Comparison of ENCODE assay signal across 1 cellular context in genomic region chr17:40828454-40829039, GRCh38.
TF ChIP-seq lines count a peak whose summit lies in the region.

No MANE protein-coding gene starts in this region.

TF ChIP-seq in K562, 482 proteins besides CTCF, POLR2A, EP300 and RAD21 (continues in another document):
- TF ChIP-seq MAFG (tag; conservative IDR thresholded peaks at IDR 0.05) (no peak), ZNF518B (CRISPR knock-in tag; IDR thresholded peaks at IDR 0.05) (no peak), MYNN (IDR thresholded peaks at IDR 0.05) (no peak), MYNN (CRISPR knock-in tag; IDR thresholded peaks at IDR 0.05) (no peak), ZNF318 (IDR thresholded peaks at IDR 0.05; ENCODE audit: borderline replicate concordance in 1 of 2, low read depth in 1 of 2) (no peak), HES1 (IDR thresholded peaks at IDR 0.05; ENCODE audit: low read depth) (no peak), DEAF1 (CRISPR knock-in tag; IDR thresholded peaks at IDR 0.05) (no peak), RBFOX2 (IDR thresholded peaks at IDR 0.05; ENCODE audit: low read depth, low read length) (no peak), TBL1XR1 (IDR thresholded peaks at IDR 0.05; ENCODE audit: low read length in 2 of 2) (no peak), CHD1 (IDR thresholded peaks at IDR 0.05; ENCODE audit: low read length) (no peak), POLR2G (IDR thresholded peaks at IDR 0.05; ENCODE audit: low read depth, low read length) (0 out of 2 replicates have a peak, but pooled peaks have one; percentile 32), ASH1L (IDR thresholded peaks at IDR 0.05; ENCODE audit: borderline replicate concordance, low read depth, partially characterized antibody) (no peak), PPARD (CRISPR knock-in tag; IDR thresholded peaks at IDR 0.05) (no peak), C11orf30 (IDR thresholded peaks at IDR 0.05; ENCODE audit: low read depth) (no peak), MCM2 (IDR thresholded peaks at IDR 0.05; ENCODE audit: low read depth) (no peak), NELFE (IDR thresholded peaks at IDR 0.05; ENCODE audit: insufficient read depth, insufficient read length) (no peak), NFRKB (IDR thresholded peaks at IDR 0.05; ENCODE audit: low read depth) (peak; percentile 63; the same call in 1 of the 2 replicates), TCF15 (CRISPR knock-in tag; IDR thresholded peaks at IDR 0.05) (no peak), ZNF224 (CRISPR knock-in tag; IDR thresholded peaks at IDR 0.05) (no peak), SIRT6 (IDR thresholded peaks at IDR 0.05; ENCODE audit: low read depth, low read length) (no peak), KLF13 (tag; IDR thresholded peaks at IDR 0.05; ENCODE audit: borderline replicate concordance, low read depth) (no peak), MGA (IDR thresholded peaks at IDR 0.05) (0 out of 2 replicates have a peak, but pooled peaks have one; percentile 6), ATF4 (CRISPR knock-in tag; IDR thresholded peaks at IDR 0.05) (no peak)
